In the genomic region with DNA sequence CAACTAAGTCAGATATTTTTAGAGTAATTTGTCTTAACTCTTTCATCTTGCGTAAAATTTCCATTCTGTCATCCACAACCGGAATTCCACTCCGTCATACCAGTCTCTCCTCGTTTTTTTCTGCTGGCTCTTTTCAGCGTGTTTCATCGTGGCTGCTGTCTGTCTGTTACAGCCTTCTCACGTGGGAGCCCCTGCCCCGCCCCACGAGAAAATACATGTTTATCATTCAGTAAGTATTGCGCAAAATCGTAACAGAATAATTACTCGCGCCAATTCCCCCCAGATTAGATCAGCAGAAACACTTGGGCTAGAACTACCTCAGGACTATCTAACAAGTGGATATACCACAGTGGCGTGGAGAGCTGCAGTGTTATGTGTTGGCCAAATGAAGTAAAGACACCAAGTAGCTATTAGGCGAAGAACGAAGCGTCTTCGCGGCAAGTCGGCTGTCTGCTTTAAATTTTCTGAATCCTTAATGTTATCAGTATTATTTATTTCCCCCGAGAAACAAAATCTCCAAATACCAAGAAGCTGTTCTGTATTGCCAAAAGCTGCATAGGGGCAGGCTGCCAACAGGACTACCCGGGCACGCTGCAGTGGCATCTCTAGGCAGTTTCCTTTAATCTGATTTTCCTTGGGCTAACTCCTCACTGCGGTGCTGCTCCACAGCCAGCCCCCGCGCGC, we compare ENCODE assay signal across 8 cellular contexts. TPM values are rescaled to one million over a fixed set of nuclear protein-coding genes. Genes with fewer than 3 reads are reported as not detected.
DNase-seq lines count a peak whose midpoint lies in the region; ATAC-seq and TF ChIP-seq lines count a peak whose summit lies in the region.

No MANE protein-coding gene starts in this region.

- peak overlapping the region; percentile 87 for H3K4me3 Mint-ChIP-seq in memory B cell

- ATAC-seq in GM21528 (IDR thresholded peaks at IDR 0.05; ENCODE audit: low FRiP score, unreplicated experiment) (peak; percentile 16), memory B cell (ENCODE audit: low read depth) (peak; percentile 3)

- intact Hi-C loops in dorsolateral prefrontal cortex (cut with DNase I), result loop anchor here (2.0 to 10.0 kb wide), 2 partner anchors 61 to 329 kb away; a partner anchor contains a TSS

- H3K4me3 ChIP-seq in MG63 (peak overlapping the region; percentile 72), dorsolateral prefrontal cortex (peak overlapping the region; percentile 49 to 99 (median 93))

- H3K27me3 ChIP-seq in MG63 (no peaks in the 10 kb centered on the region), dorsolateral prefrontal cortex (no peaks in the 10 kb centered on the region)

- peak; percentile 1 for DNase-seq in COLO829 (ENCODE audit: low spot score)
- DNase-seq in MG63, result peak; percentile 78
- peak; percentile 18 to 31 for DNase-seq in activated CD4-positive, alpha-beta T cell treated with anti-CD3 and anti-CD28 coated beads for 24 hours (ENCODE audit: low read depth in 2 of 2)
- peak in 8 of 10 donors; percentile 35 to 62 (median 53) for DNase-seq in dorsolateral prefrontal cortex
- DNase-seq in memory B cell (ENCODE audit: low spot score in 2 of 2), result peak in 1 of 2 donors; percentile 14
- DNase-seq in stimulated activated CD8-positive, alpha-beta memory T cell treated with anti-CD3 and anti-CD28 coated beads, Interleukin-2, amount 100 ng/mL, for 48 hours (ENCODE audit: low read depth in 2 of 2), result peak; percentile 12 to 14
- no peak for DNase-seq in NCI-H2107 (lab: John Stamatoyannopoulos, UW)

- H3K9me3 Mint-ChIP-seq in memory B cell, result no peaks in the 10 kb centered on the region

- H3K36me3 Mint-ChIP-seq in memory B cell, result no peaks in the 10 kb centered on the region

- no peaks in the 10 kb centered on the region; the same call in 1 of the 2 replicates for H3K9me3 ChIP-seq in MG63

- no peaks in the 10 kb centered on the region for H3K27me3 Mint-ChIP-seq in memory B cell

- H3K4me1 Mint-ChIP-seq in memory B cell, result peaks cover 14% of the 10 kb centered on the region

- peak in 2 of 56 donors; percentile 3 to 16 for TF ChIP-seq CTCF in dorsolateral prefrontal cortex (IDR thresholded peaks at IDR 0.05 in 54 of 56, conservative IDR thresholded peaks at IDR 0.05 in 2 of 56; ENCODE audit: low read depth in 1 of 56, partially characterized antibody in 56 of 56)

- peak overlapping the region in 57 of 59 donors; percentile 22 to 94 (median 80) for H3K27ac ChIP-seq in dorsolateral prefrontal cortex

- H3K36me3 ChIP-seq in MG63, result peaks cover 23% of the 10 kb centered on the region

- H3K27ac Mint-ChIP-seq in memory B cell, result no peak overlapping the region

RNA-seq across cellular contexts. Expression of a gene that starts 0.6 kb away (rescaled TPM):
- 82.1 and 95.4 TPM in 2 replicates for total RNA-seq in MG63 (2014; rRNA removed; shearing (Covaris generic); ENCODE audit: low replicate concordance)
- total RNA-seq in dorsolateral prefrontal cortex, result 100 to 1,000 TPM in 91 of 120 experiments, 10 to 100 TPM in 29; 51.6 to 172 (median 114) TPM
